ENCODE assay signal across 2 cellular contexts in the genomic region with DNA sequence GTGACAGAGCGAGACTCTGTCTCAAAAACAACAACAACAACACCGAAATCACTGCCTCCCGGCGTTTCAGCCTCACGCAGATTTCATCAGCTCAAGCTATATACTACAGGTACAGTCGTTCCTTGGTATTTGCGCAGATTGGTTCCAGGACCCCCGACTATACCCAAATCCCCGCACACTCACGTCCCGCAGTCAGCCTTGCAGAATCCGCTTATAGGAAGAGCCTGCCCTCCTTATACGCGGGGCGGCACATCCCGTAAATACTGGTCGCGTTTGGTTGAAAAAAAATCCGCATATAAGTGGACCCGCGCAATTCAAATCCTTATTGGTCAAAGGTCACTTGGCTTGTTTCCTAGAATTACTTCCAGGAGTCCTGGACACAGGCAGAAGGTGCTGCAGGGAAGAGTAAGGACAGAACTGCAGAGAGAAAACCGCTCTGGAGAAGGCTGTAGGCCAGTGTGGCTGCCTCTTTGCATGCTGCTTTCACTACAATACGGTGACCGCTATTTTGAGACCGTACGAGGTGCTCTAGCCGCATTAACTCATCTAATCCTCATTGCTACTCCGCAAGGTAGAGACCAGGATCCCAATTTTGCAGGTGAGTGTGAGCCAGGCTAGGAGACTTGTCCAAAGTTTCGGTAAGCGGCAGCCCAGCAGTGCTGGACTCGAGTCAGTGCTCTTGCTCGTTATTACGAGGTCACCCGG.
TF ChIP-seq lines count a peak whose summit lies in the region.

No MANE protein-coding gene starts in this region.

TF ChIP-seq in WTC11, 78 proteins besides CTCF, POLR2A, EP300 and RAD21:
- TF ChIP-seq SMAD4 (CRISPR knock-in tag; IDR thresholded peaks at IDR 0.05) = no peak
- TF ChIP-seq, protein P1, sequence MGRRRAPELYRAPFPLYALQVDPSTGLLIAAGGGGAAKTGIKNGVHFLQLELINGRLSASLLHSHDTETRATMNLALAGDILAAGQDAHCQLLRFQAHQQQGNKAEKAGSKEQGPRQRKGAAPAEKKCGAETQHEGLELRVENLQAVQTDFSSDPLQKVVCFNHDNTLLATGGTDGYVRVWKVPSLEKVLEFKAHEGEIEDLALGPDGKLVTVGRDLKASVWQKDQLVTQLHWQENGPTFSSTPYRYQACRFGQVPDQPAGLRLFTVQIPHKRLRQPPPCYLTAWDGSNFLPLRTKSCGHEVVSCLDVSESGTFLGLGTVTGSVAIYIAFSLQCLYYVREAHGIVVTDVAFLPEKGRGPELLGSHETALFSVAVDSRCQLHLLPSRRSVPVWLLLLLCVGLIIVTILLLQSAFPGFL (CRISPR knock-in tag; IDR thresholded peaks at IDR 0.05; ENCODE audit: borderline replicate concordance) = no peak
- TF ChIP-seq EMX1 (CRISPR knock-in tag; IDR thresholded peaks at IDR 0.05) = 0 out of 2 replicates have a peak, but pooled peaks have one; percentile 6
- TF ChIP-seq, protein P2, sequence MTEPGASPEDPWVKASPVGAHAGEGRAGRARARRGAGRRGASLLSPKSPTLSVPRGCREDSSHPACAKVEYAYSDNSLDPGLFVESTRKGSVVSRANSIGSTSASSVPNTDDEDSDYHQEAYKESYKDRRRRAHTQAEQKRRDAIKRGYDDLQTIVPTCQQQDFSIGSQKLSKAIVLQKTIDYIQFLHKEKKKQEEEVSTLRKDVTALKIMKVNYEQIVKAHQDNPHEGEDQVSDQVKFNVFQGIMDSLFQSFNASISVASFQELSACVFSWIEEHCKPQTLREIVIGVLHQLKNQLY (CRISPR knock-in tag; IDR thresholded peaks at IDR 0.05) = no peak

TF ChIP-seq in HepG2, 621 proteins besides CTCF, POLR2A, EP300 and RAD21 (continues in another document):
- no peak for TF ChIP-seq TAF1 (CRISPR knock-in tag; IDR thresholded peaks at IDR 0.05)
- TF ChIP-seq ZNF792 (CRISPR knock-in tag; IDR thresholded peaks at IDR 0.05) = no peak
- TF ChIP-seq HNRNPH1 (optimal IDR thresholded peaks at IDR 0.05; ENCODE audit: low read depth, low read length) = no peak
- TF ChIP-seq, protein P2 (CRISPR knock-in tag; IDR thresholded peaks at IDR 0.05) = no peak
- no peak for TF ChIP-seq FLYWCH1 (CRISPR knock-in tag; IDR thresholded peaks at IDR 0.05)
- TF ChIP-seq MAFK (conservative IDR thresholded peaks at IDR 0.05 in 1 of 2, IDR thresholded peaks at IDR 0.05 in 1 of 2; ENCODE audit: low read length in 2 of 2) = no peak
- no peak for TF ChIP-seq PPARG (CRISPR knock-in tag; conservative IDR thresholded peaks at IDR 0.05)
- TF ChIP-seq ZNF777 (CRISPR knock-in tag; IDR thresholded peaks at IDR 0.05) = 0 out of 2 replicates have a peak, but pooled peaks have one; percentile 18
- TF ChIP-seq BRCA1 (CRISPR knock-in tag; IDR thresholded peaks at IDR 0.05) = no peak; the same call in 1 of the 2 replicates
- no peak for TF ChIP-seq KDM4B (CRISPR knock-in tag; IDR thresholded peaks at IDR 0.05)
- TF ChIP-seq HNRNPUL1 (IDR thresholded peaks at IDR 0.05; ENCODE audit: low read depth, low read length) = no peak
- TF ChIP-seq XRCC5 (optimal IDR thresholded peaks at IDR 0.05; ENCODE audit: low read length) = no peak
- no peak for TF ChIP-seq ZNF501 (CRISPR knock-in tag; IDR thresholded peaks at IDR 0.05)
- TF ChIP-seq SNAPC2 (CRISPR knock-in tag; IDR thresholded peaks at IDR 0.05) = no peak
- TF ChIP-seq YEATS2 (CRISPR knock-in tag; IDR thresholded peaks at IDR 0.05; ENCODE audit: borderline replicate concordance) = no peak
- TF ChIP-seq TRIM24 (CRISPR knock-in tag; IDR thresholded peaks at IDR 0.05) = no peak
- TF ChIP-seq, protein P3, sequence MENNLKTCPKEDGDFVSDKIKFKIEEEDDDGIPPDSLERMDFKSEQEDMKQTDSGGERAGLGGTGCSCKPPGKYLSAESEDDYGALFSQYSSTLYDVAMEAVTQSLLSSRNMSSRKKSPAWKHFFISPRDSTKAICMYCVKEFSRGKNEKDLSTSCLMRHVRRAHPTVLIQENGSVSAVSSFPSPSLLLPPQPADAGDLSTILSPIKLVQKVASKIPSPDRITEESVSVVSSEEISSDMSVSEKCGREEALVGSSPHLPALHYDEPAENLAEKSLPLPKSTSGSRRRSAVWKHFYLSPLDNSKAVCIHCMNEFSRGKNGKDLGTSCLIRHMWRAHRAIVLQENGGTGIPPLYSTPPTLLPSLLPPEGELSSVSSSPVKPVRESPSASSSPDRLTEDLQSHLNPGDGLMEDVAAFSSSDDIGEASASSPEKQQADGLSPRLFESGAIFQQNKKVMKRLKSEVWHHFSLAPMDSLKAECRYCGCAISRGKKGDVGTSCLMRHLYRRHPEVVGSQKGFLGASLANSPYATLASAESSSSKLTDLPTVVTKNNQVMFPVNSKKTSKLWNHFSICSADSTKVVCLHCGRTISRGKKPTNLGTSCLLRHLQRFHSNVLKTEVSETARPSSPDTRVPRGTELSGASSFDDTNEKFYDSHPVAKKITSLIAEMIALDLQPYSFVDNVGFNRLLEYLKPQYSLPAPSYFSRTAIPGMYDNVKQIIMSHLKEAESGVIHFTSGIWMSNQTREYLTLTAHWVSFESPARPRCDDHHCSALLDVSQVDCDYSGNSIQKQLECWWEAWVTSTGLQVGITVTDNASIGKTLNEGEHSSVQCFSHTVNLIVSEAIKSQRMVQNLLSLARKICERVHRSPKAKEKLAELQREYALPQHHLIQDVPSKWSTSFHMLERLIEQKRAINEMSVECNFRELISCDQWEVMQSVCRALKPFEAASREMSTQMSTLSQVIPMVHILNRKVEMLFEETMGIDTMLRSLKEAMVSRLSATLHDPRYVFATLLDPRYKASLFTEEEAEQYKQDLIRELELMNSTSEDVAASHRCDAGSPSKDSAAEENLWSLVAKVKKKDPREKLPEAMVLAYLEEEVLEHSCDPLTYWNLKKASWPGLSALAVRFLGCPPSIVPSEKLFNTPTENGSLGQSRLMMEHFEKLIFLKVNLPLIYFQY (CRISPR knock-in tag; IDR thresholded peaks at IDR 0.05; ENCODE audit: borderline replicate concordance) = peak; percentile 0; the same call in 1 of the 2 replicates
- 0 out of 2 replicates have a peak, but pooled peaks have one; percentile 69 for TF ChIP-seq ZNF256 (CRISPR knock-in tag; conservative IDR thresholded peaks at IDR 0.05)
- TF ChIP-seq YEATS4 (CRISPR knock-in tag; IDR thresholded peaks at IDR 0.05; ENCODE audit: borderline replicate concordance) = no peak
- TF ChIP-seq SOX5 (CRISPR knock-in tag; IDR thresholded peaks at IDR 0.05; ENCODE audit: borderline replicate concordance) = 0 out of 2 replicates have a peak, but pooled peaks have one; percentile 18
- no peak for TF ChIP-seq ZNF160 (CRISPR knock-in tag; IDR thresholded peaks at IDR 0.05)
- TF ChIP-seq SUZ12 (IDR thresholded peaks at IDR 0.05; ENCODE audit: low read depth, low read length) = no peak
- no peak for TF ChIP-seq MIER2 (CRISPR knock-in tag; IDR thresholded peaks at IDR 0.05)
- TF ChIP-seq GZF1 (CRISPR knock-in tag; IDR thresholded peaks at IDR 0.05) = no peak; the same call in 1 of the 2 replicates
- TF ChIP-seq, protein P4, sequence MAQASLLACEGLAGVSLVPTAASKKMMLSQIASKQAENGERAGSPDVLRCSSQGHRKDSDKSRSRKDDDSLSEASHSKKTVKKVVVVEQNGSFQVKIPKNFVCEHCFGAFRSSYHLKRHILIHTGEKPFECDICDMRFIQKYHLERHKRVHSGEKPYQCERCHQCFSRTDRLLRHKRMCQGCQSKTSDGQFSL (CRISPR knock-in tag; IDR thresholded peaks at IDR 0.05) = no peak
- TF ChIP-seq ZNF550 (CRISPR knock-in tag; IDR thresholded peaks at IDR 0.05; ENCODE audit: borderline replicate concordance) = no peak
- TF ChIP-seq SIN3A (IDR thresholded peaks at IDR 0.05; ENCODE audit: borderline replicate concordance, low read depth, low read length) = 0 out of 2 replicates have a peak, but pooled peaks have one; percentile 36
- 0 out of 2 replicates have a peak, but pooled peaks have one; percentile 19 for TF ChIP-seq ZNF746 (CRISPR knock-in tag; IDR thresholded peaks at IDR 0.05)
- TF ChIP-seq ZNF558 (CRISPR knock-in tag; IDR thresholded peaks at IDR 0.05; ENCODE audit: borderline replicate concordance) = no peak
- TF ChIP-seq ZBTB42 (CRISPR knock-in tag; IDR thresholded peaks at IDR 0.05) = no peak
- TF ChIP-seq ZBTB1 (CRISPR knock-in tag; IDR thresholded peaks at IDR 0.05; ENCODE audit: borderline replicate concordance) = no peak; the same call in 1 of the 2 replicates
- TF ChIP-seq, protein P5, sequence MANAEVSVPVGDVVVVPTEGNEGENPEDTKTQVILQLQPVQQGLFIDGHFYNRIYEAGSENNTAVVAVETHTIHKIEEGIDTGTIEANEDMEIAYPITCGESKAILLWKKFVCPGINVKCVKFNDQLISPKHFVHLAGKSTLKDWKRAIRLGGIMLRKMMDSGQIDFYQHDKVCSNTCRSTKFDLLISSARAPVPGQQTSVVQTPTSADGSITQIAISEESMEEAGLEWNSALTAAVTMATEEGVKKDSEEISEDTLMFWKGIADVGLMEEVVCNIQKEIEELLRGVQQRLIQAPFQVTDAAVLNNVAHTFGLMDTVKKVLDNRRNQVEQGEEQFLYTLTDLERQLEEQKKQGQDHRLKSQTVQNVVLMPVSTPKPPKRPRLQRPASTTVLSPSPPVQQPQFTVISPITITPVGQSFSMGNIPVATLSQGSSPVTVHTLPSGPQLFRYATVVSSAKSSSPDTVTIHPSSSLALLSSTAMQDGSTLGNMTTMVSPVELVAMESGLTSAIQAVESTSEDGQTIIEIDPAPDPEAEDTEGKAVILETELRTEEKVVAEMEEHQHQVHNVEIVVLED (CRISPR knock-in tag; IDR thresholded peaks at IDR 0.05; ENCODE audit: borderline replicate concordance) = no peak
- TF ChIP-seq, protein P6, sequence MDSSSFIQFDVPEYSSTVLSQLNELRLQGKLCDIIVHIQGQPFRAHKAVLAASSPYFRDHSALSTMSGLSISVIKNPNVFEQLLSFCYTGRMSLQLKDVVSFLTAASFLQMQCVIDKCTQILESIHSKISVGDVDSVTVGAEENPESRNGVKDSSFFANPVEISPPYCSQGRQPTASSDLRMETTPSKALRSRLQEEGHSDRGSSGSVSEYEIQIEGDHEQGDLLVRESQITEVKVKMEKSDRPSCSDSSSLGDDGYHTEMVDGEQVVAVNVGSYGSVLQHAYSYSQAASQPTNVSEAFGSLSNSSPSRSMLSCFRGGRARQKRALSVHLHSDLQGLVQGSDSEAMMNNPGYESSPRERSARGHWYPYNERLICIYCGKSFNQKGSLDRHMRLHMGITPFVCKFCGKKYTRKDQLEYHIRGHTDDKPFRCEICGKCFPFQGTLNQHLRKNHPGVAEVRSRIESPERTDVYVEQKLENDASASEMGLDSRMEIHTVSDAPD (CRISPR knock-in tag; IDR thresholded peaks at IDR 0.05) = no peak
- 0 out of 2 replicates have a peak, but pooled peaks have one; percentile 7 for TF ChIP-seq HIVEP1 (CRISPR knock-in tag; IDR thresholded peaks at IDR 0.05)
- TF ChIP-seq ZBTB3 (CRISPR knock-in tag; IDR thresholded peaks at IDR 0.05; ENCODE audit: borderline replicate concordance, low read depth) = no peak; the same call in 1 of the 2 replicates
- TF ChIP-seq ESRRA (CRISPR knock-in tag; IDR thresholded peaks at IDR 0.05; ENCODE audit: low read depth) = no peak
- peak; percentile 79; the same call in 1 of the 2 replicates for TF ChIP-seq ZNF33A (CRISPR knock-in tag; IDR thresholded peaks at IDR 0.05; ENCODE audit: borderline replicate concordance)
- TF ChIP-seq PLRG1 (conservative IDR thresholded peaks at IDR 0.05) = no peak
- TF ChIP-seq ERF (CRISPR knock-in tag; IDR thresholded peaks at IDR 0.05) = no peak
- TF ChIP-seq, protein P7, sequence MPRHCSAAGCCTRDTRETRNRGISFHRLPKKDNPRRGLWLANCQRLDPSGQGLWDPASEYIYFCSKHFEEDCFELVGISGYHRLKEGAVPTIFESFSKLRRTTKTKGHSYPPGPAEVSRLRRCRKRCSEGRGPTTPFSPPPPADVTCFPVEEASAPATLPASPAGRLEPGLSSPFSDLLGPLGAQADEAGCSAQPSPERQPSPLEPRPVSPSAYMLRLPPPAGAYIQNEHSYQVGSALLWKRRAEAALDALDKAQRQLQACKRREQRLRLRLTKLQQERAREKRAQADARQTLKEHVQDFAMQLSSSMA (CRISPR knock-in tag; IDR thresholded peaks at IDR 0.05) = no peak
- TF ChIP-seq, protein P8, sequence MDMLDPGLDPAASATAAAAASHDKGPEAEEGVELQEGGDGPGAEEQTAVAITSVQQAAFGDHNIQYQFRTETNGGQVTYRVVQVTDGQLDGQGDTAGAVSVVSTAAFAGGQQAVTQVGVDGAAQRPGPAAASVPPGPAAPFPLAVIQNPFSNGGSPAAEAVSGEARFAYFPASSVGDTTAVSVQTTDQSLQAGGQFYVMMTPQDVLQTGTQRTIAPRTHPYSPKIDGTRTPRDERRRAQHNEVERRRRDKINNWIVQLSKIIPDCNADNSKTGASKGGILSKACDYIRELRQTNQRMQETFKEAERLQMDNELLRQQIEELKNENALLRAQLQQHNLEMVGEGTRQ (IDR thresholded peaks at IDR 0.05; ENCODE audit: low read depth, low read length) = no peak
- TF ChIP-seq, protein P8 (CRISPR knock-in tag; IDR thresholded peaks at IDR 0.05; ENCODE audit: borderline replicate concordance) = 0 out of 2 replicates have a peak, but pooled peaks have one; percentile 27
- TF ChIP-seq ZBTB20 (CRISPR knock-in tag; IDR thresholded peaks at IDR 0.05; ENCODE audit: borderline replicate concordance, low read depth) = peak; percentile 54
- peak; percentile 7; the same call in 1 of the 2 replicates for TF ChIP-seq GATA4 (IDR thresholded peaks at IDR 0.05; ENCODE audit: borderline replicate concordance, low read depth)
- peak; percentile 17; the same call in 1 of the 2 replicates for TF ChIP-seq ZKSCAN5 (CRISPR knock-in tag; IDR thresholded peaks at IDR 0.05)
- peak; percentile 73 for TF ChIP-seq HNF4A (CRISPR knock-in tag; IDR thresholded peaks at IDR 0.05)
- TF ChIP-seq ZNF530 (CRISPR knock-in tag; IDR thresholded peaks at IDR 0.05; ENCODE audit: low read depth) = no peak
- TF ChIP-seq ZNF562 (CRISPR knock-in tag; IDR thresholded peaks at IDR 0.05; ENCODE audit: borderline replicate concordance) = no peak
- TF ChIP-seq NR2C2 (CRISPR knock-in tag; IDR thresholded peaks at IDR 0.05; ENCODE audit: borderline replicate concordance) = no peak
